ENCODE assay signal across 1 cellular context in genomic region chr17:48605991-48606891, GRCh38.
TF ChIP-seq lines count a peak whose summit lies in the region.

No MANE protein-coding gene starts in this region.

TF ChIP-seq in HCT116, 20 proteins besides CTCF, POLR2A, EP300 and RAD21:
- TF ChIP-seq EGR1 (IDR thresholded peaks at IDR 0.05; ENCODE audit: low read depth) (no peak), ZFX (IDR thresholded peaks at IDR 0.05) (no peak), REST (IDR thresholded peaks at IDR 0.05; ENCODE audit: low read depth) (no peak), SP1 (IDR thresholded peaks at IDR 0.05; ENCODE audit: low read depth) (no peak), ZBTB33 (IDR thresholded peaks at IDR 0.05; ENCODE audit: extremely low read depth, insufficient replicate concordance, low read length) (no peak), TCF7L2 (IDR thresholded peaks at IDR 0.05; ENCODE audit: borderline replicate concordance, extremely low read depth, insufficient read depth, insufficient read length) (no peak), CBX3 (IDR thresholded peaks at IDR 0.05; ENCODE audit: low read depth) (no peak)
